ENCODE assay signal across 1 cellular context in the genomic region with DNA sequence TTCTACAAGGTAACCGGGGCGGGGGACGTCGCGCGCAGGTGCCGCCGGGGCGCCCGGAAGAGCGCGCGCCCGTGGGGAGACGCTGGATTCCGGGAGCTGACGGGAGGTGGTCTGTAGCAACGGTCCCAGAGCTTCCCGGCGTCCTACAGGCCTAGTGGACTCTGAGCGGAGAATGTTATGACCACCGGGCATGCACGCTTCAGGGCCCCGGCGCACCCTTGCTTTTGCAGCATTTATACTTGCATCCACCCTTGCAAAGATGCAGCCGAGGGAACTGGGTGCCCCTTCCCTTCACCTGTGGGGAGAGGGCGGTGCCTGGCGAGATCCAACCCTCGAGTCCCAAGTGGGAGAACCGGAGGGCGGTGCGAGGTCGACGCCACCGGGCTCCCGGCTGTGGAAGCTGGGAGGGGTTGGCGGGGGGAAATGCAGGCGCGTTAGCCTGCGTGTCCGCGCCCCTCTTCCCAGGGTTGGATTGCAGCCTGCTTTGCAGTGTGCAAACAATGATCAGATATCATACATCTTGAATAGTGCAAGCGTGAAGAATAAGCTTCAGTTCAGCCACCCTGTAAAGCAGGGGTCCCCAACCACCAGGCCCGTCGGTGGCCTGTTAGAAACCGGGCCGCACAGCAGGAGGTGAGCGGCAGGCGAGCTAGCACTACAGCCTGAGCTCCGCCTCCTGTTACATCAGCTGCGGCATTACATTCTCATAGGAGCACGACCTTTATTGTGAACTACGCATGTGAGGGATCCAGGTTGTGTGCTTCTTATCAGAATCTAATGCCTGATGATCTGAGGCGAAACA.
TF ChIP-seq lines count a peak whose summit lies in the region.

No MANE protein-coding gene starts in this region.

TF ChIP-seq in IMR-90, 13 proteins besides CTCF, POLR2A, EP300 and RAD21:
- no peak for TF ChIP-seq RCOR1 (IDR thresholded peaks at IDR 0.05; ENCODE audit: insufficient replicate concordance, low read length)
- TF ChIP-seq SMC3 (IDR thresholded peaks at IDR 0.05; ENCODE audit: low read depth, low read length) = no peak
- peak; percentile 28; the same call in 1 of the 2 replicates for TF ChIP-seq BHLHE40 (IDR thresholded peaks at IDR 0.05; ENCODE audit: low read depth, low read length)
- no peak for TF ChIP-seq NFE2L2 (IDR thresholded peaks at IDR 0.05; ENCODE audit: low read depth, low read length)
- TF ChIP-seq, protein P1, sequence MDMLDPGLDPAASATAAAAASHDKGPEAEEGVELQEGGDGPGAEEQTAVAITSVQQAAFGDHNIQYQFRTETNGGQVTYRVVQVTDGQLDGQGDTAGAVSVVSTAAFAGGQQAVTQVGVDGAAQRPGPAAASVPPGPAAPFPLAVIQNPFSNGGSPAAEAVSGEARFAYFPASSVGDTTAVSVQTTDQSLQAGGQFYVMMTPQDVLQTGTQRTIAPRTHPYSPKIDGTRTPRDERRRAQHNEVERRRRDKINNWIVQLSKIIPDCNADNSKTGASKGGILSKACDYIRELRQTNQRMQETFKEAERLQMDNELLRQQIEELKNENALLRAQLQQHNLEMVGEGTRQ (IDR thresholded peaks at IDR 0.05; ENCODE audit: low read depth, low read length) = no peak
- TF ChIP-seq ELK1 (IDR thresholded peaks at IDR 0.05; ENCODE audit: borderline replicate concordance, low read depth, low read length) = no peak
- no peak for TF ChIP-seq RFX5 (IDR thresholded peaks at IDR 0.05; ENCODE audit: low read depth, low read length)
- no peak for TF ChIP-seq MXI1 (IDR thresholded peaks at IDR 0.05; ENCODE audit: borderline replicate concordance, low read depth, low read length)
- TF ChIP-seq MAFK (IDR thresholded peaks at IDR 0.05; ENCODE audit: low read depth, low read length) = no peak
- TF ChIP-seq CHD1 (IDR thresholded peaks at IDR 0.05; ENCODE audit: low read depth, low read length) = no peak
- TF ChIP-seq CEBPB (IDR thresholded peaks at IDR 0.05; ENCODE audit: low read depth, low read length) = peak; percentile 64
- 0 out of 2 replicates have a peak, but pooled peaks have one; percentile 18 for TF ChIP-seq MAZ (IDR thresholded peaks at IDR 0.05; ENCODE audit: borderline replicate concordance, low read depth, low read length)
- no peak for TF ChIP-seq FOS (IDR thresholded peaks at IDR 0.05; ENCODE audit: low read depth, low read length)
